10 cellular contexts compared by ENCODE assay signal in genomic region chr1:12276225-12276624, GRCh38. TPM values are rescaled to one million over a fixed set of nuclear protein-coding genes. Genes with fewer than 3 reads are reported as not detected.
A peak's percentile ranks its signal among the peaks of the same experiment; 100 is the strongest.
DNase-seq lines count a peak whose midpoint lies in the region; ATAC-seq, FAIRE-seq and TF ChIP-seq lines count a peak whose summit lies in the region.
"Had no signal": no experiment of that assay in that cellular context is flagged by ENCODE, and none has a peak within 500 bp of the region (broad histone marks: within the 10 kb centered on the region; RNA-seq: fewer than 3 reads in every experiment).

No MANE protein-coding gene starts in this region.

- H3K36me3 ChIP-seq in cardiac muscle cell (peaks cover 23% of the 10 kb centered on the region), kidney epithelial cell (ENCODE audit: control insufficient read depth, insufficient read depth, low read length) (peaks cover 4% of the 10 kb centered on the region), vagina (peaks cover 0 to 55% of the 10 kb centered on the region in 2 donors)

- ATAC-seq in GM18873 (IDR thresholded peaks at IDR 0.05; ENCODE audit: low FRiP score, unreplicated experiment) (no peak), HG03039 (IDR thresholded peaks at IDR 0.05; ENCODE audit: unreplicated experiment) (no peak)

- DNase-seq in cardiac muscle cell (ENCODE audit: low read depth in 1 of 2, low spot score in 1 of 2) = peak; percentile 67 to 70
- no peak for DNase-seq in cardiac septum (ENCODE audit: low spot score)
- DNase-seq in astrocyte of the hippocampus (ENCODE audit: low read depth, low spot score) = peak; percentile 46
- DNase-seq in kidney epithelial cell (ENCODE audit: low read depth) = no peak
- DNase-seq in vagina (ENCODE audit: extremely low spot score in 2 of 2) = no peak
- DNase-seq in GM19239 (ENCODE audit: insufficient read length, low spot score) = no peak
- DNase-seq: activated T-cell treated with anti-CD3 and anti-CD28 coated beads, Interleukin-2, amount 50 U/mL, for 24 hours; naive B cell had no signal

- no peak for TF ChIP-seq POLR2A in vagina (IDR thresholded peaks at IDR 0.05)

- H3K4me3 ChIP-seq in cardiac muscle cell (no peak overlapping the region), kidney epithelial cell (ENCODE audit: low read depth, low read length) (no peak overlapping the region), vagina (no peak overlapping the region)

- H3K9me3 ChIP-seq in cardiac muscle cell (ENCODE audit: low read depth) (no peaks in the 10 kb centered on the region), vagina (no peaks in the 10 kb centered on the region)

- intact Hi-C loops in cardiac septum (cut with DNase I) = no loop called here
- intact Hi-C loops in vagina (cut with DNase I) = no loop called here

- TF ChIP-seq CTCF in cardiac muscle cell (IDR thresholded peaks at IDR 0.05; ENCODE audit: low read depth, low read length) = peak; percentile 57
- TF ChIP-seq CTCF in kidney epithelial cell (IDR thresholded peaks at IDR 0.05; ENCODE audit: insufficient read depth, low read length, poor library complexity, severe bottlenecking) = peak; percentile 35
- TF ChIP-seq CTCF in vagina (IDR thresholded peaks at IDR 0.05) = peak in 2 of 3 experiments; percentile 32 to 37

- H3K27ac ChIP-seq in cardiac muscle cell = no peak overlapping the region
- no peak overlapping the region for H3K27ac ChIP-seq in vagina

- FAIRE-seq in GM19239 (lab: Jason Lieb, UNC) = no peak

- H3K27me3 ChIP-seq in cardiac muscle cell (no peaks in the 10 kb centered on the region), kidney epithelial cell (ENCODE audit: control insufficient read depth, insufficient read depth, low read length) (no peaks in the 10 kb centered on the region), vagina (no peaks in the 10 kb centered on the region)

- no peaks in the 10 kb centered on the region for H3K4me1 ChIP-seq in cardiac muscle cell (ENCODE audit: low read depth)
- H3K4me1 ChIP-seq in vagina = no peaks in the 10 kb centered on the region

RNA-seq across cellular contexts. Expression of gene VPS13D, which starts 46.4 kb away (rescaled TPM):
- total RNA-seq in cardiac muscle cell = 23.5 and 35.7 TPM in 2 replicates
- 8.3 and 9.7 TPM in 2 replicates for polyA plus RNA-seq in cardiac muscle cell
- total RNA-seq in cardiac septum = 68.2 TPM
- 22.2 and 24.0 TPM in 2 replicates for total RNA-seq in kidney epithelial cell
- total RNA-seq in vagina = 88.9 TPM

Comparison
In these comparisons a context has a peak if more than half of its experiments do, and no peak if none do; other contexts are left out.
1. DNase-seq: peak in cardiac muscle cell (2 of 2) and astrocyte of the hippocampus (single experiment); none in cardiac septum (single experiment), kidney epithelial cell (single experiment), vagina (0 of 2) and GM19239 (single experiment).
2. Peak in every context shown above with its lines, with median percentiles within 50 percentile points of each other: CTCF ChIP-seq.